Comparison of ENCODE assay signal across 17 cellular contexts in the genomic region with DNA sequence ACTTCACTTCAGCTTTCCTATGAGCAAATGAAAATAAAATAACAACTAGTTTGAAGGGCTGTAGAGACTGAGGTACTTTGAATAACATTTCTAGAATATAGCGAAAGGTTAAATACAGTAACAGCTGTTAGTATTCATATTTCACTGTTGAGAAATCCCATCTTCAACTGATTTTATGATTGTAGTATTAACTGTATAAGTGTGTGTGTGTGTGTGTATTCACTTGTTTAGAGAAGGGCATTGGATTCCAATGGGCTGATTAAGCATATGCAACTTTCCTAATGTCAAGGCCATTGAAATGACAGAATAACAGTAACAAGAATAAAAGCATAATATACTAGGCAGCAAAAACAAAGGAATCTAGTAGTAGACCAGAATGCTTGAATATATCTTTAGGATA.
DNase-seq lines count a peak whose midpoint lies in the region; ATAC-seq lines count a peak whose summit lies in the region.
"Had no signal": no experiment of that assay in that cellular context is flagged by ENCODE, and none has a peak within 500 bp of the region (broad histone marks: within the 10 kb centered on the region; RNA-seq: fewer than 3 reads in every experiment).

No MANE protein-coding gene starts in this region.

- H2AFZ ChIP-seq in mesenchymal stem cell (ENCODE audit: low read depth, low read length) = no peak overlapping the region

- no peaks in the 10 kb centered on the region for H3K9me3 ChIP-seq in mesenchymal stem cell (ENCODE audit: control insufficient read depth, low read length)
- H3K9me3 ChIP-seq: BLaER1, Caco-2, HAP-1 had no signal

- no peaks in the 10 kb centered on the region for H3K4me1 ChIP-seq in mesenchymal stem cell (ENCODE audit: control insufficient read depth, insufficient read depth, low read depth, low read length)
- H3K4me1 ChIP-seq: BLaER1, Caco-2, HAP-1 had no signal

- H2BK15ac ChIP-seq in mesenchymal stem cell (ENCODE audit: low read depth, poor library complexity, severe bottlenecking) = no peak overlapping the region

- no peaks in the 10 kb centered on the region for H3K36me3 ChIP-seq in mesenchymal stem cell (ENCODE audit: control insufficient read depth in 1 of 2, insufficient read depth in 2 of 2, low read depth in 1 of 2, low read length in 2 of 2)
- H3K36me3 ChIP-seq: BLaER1, HAP-1 had no signal

- ATAC-seq in GM21737 (IDR thresholded peaks at IDR 0.05; ENCODE audit: unreplicated experiment) (no peak), GM21576 (IDR thresholded peaks at IDR 0.05; ENCODE audit: unreplicated experiment) (no peak)
- ATAC-seq: CD8-positive, alpha-beta T cell had no signal

- no peak overlapping the region for H2BK12ac ChIP-seq in mesenchymal stem cell (ENCODE audit: low read length in 2 of 2)

- no CpG with 5 or more reads among the region's 1 CpG for WGBS in mesenchymal stem cell

- no peak overlapping the region for H3K9ac ChIP-seq in mesenchymal stem cell (ENCODE audit: low read length)
- H3K9ac ChIP-seq: BLaER1 had no signal

- H4K91ac ChIP-seq in mesenchymal stem cell (ENCODE audit: low read length) = no peak overlapping the region

- H3K4me2 ChIP-seq in mesenchymal stem cell (ENCODE audit: low read length, poor library complexity, severe bottlenecking) = no peak overlapping the region
- H3K4me2 ChIP-seq: BLaER1 had no signal

- DNase-seq in NCI-H2171 treated with DMSO at 0.1 percent for 48 hours (lab: John Stamatoyannopoulos, UW) = peak; percentile 25
- DNase-seq in NCI-H2171 (lab: John Stamatoyannopoulos, UW) = no peak
- DNase-seq in amniotic epithelial cell (ENCODE audit: low read depth) = peak; percentile 2
- DNase-seq in mesenchymal stem cell = peak; percentile 14
- DNase-seq: Caco-2; CD4-positive, CD25-positive, alpha-beta regulatory T cell; CD8-positive, alpha-beta T cell; DMS153; DND-41; GOT3; HFFc6 had no signal

- H3K4ac ChIP-seq in mesenchymal stem cell (ENCODE audit: low read depth in 1 of 2, low read length in 2 of 2) = no peak overlapping the region

- no peak overlapping the region for H3K23ac ChIP-seq in mesenchymal stem cell (ENCODE audit: low read length in 2 of 2)

- H2AK5ac ChIP-seq in mesenchymal stem cell (ENCODE audit: low read length, severe bottlenecking) = no peak overlapping the region

- H3K14ac ChIP-seq in mesenchymal stem cell (ENCODE audit: low read length in 2 of 2) = no peak overlapping the region

- no peaks in the 10 kb centered on the region for H3K79me1 ChIP-seq in mesenchymal stem cell (replicated peaks; ENCODE audit: low read length, poor library complexity, severe bottlenecking)

- H2BK5ac ChIP-seq in mesenchymal stem cell (ENCODE audit: low read depth, low read length, poor library complexity, severe bottlenecking) = no peak overlapping the region

- H3K27ac ChIP-seq in mesenchymal stem cell (ENCODE audit: low read length, poor library complexity, severe bottlenecking) = no peak overlapping the region
- H3K27ac ChIP-seq: 22Rv1, BLaER1, C4-2B had no signal

- no peak overlapping the region for H2BK120ac ChIP-seq in mesenchymal stem cell (ENCODE audit: low read depth, low read length)

- no peaks in the 10 kb centered on the region for H3K27me3 ChIP-seq in mesenchymal stem cell (ENCODE audit: control insufficient read depth in 1 of 2, insufficient read depth in 1 of 2, low read length in 2 of 2)
- H3K27me3 ChIP-seq: BLaER1 had no signal

- H3K4me3 ChIP-seq in mesenchymal stem cell (ENCODE audit: insufficient read depth in 1 of 2, low read depth in 1 of 2, low read length in 2 of 2) = no peak overlapping the region
- H3K4me3 ChIP-seq: BLaER1, HAP-1 had no signal

- no peak overlapping the region for H4K8ac ChIP-seq in mesenchymal stem cell (ENCODE audit: low read length)

- no peak overlapping the region for H3K18ac ChIP-seq in mesenchymal stem cell (ENCODE audit: low read depth in 1 of 2, low read length in 2 of 2)
